Comparison of ENCODE assay signal across 1 cellular context in the genomic region with DNA sequence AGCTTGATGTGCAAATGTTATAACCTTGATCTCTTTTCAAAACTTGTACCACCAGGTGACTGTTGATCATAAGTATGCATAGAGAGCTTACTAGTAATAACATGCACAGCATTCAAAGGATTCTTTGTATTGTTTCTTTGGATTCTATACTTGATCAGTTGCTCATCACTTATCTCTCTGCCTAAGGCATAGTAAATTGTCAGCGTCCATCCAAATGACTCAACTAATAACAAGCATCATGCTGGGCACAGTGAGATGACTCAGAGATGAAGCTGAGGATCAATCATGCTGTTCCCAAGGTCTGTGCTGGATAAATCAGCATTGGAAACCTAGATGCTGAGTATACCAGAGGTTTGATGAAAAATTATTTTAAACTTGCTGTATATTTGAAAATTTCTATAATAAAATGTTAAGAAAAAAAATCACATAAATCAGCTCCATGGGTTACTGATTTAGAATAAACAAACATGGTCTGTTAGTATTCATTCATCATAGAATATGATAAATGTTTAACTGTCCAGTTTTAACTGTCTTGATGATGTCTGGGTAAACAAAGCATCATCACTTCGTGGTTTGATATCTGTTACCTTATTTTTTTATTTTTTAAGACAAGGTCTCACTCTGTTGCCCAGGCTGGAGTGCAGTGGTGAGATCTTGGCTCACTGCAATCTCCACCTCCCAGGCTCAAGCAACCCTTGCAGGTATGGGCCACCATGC.
A peak's percentile ranks its signal among the peaks of the same experiment; 100 is the strongest.
TF ChIP-seq lines count a peak whose summit lies in the region.

No MANE protein-coding gene starts in this region.

TF ChIP-seq in SK-N-SH, 30 proteins besides CTCF, POLR2A, EP300 and RAD21 (continued from another document):
- no peak for TF ChIP-seq FOXJ3 (CRISPR knock-in tag; IDR thresholded peaks at IDR 0.05)
- TF ChIP-seq ELF1 (IDR thresholded peaks at IDR 0.05), result no peak
- no peak for TF ChIP-seq YY1 (IDR thresholded peaks at IDR 0.05; ENCODE audit: low read depth)
- TF ChIP-seq TAF1 (IDR thresholded peaks at IDR 0.05; ENCODE audit: borderline replicate concordance, low read depth, low read length), result no peak
- TF ChIP-seq TEAD4 (IDR thresholded peaks at IDR 0.05; ENCODE audit: borderline replicate concordance, insufficient read depth), result no peak
- no peak; the same call in 1 of the 2 replicates for TF ChIP-seq NFIC (IDR thresholded peaks at IDR 0.05; ENCODE audit: borderline replicate concordance)
- TF ChIP-seq, protein P1, sequence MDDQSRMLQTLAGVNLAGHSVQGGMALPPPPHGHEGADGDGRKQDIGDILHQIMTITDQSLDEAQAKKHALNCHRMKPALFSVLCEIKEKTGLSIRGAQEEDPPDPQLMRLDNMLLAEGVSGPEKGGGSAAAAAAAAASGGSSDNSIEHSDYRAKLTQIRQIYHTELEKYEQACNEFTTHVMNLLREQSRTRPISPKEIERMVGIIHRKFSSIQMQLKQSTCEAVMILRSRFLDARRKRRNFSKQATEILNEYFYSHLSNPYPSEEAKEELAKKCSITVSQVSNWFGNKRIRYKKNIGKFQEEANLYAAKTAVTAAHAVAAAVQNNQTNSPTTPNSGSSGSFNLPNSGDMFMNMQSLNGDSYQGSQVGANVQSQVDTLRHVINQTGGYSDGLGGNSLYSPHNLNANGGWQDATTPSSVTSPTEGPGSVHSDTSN (IDR thresholded peaks at IDR 0.05), result peak; percentile 91
- TF ChIP-seq, protein P2, sequence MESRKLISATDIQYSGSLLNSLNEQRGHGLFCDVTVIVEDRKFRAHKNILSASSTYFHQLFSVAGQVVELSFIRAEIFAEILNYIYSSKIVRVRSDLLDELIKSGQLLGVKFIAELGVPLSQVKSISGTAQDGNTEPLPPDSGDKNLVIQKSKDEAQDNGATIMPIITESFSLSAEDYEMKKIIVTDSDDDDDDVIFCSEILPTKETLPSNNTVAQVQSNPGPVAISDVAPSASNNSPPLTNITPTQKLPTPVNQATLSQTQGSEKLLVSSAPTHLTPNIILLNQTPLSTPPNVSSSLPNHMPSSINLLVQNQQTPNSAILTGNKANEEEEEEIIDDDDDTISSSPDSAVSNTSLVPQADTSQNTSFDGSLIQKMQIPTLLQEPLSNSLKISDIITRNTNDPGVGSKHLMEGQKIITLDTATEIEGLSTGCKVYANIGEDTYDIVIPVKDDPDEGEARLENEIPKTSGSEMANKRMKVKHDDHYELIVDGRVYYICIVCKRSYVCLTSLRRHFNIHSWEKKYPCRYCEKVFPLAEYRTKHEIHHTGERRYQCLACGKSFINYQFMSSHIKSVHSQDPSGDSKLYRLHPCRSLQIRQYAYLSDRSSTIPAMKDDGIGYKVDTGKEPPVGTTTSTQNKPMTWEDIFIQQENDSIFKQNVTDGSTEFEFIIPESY (IDR thresholded peaks at IDR 0.05; ENCODE audit: borderline replicate concordance, low read depth), result no peak
